In genomic region chr17:31571124-31571892, GRCh38 we compare ENCODE assay signal across 10 cellular contexts.
DNase-seq lines count a peak whose midpoint lies in the region; ATAC-seq and TF ChIP-seq lines count a peak whose summit lies in the region.
"Had no signal": no experiment of that assay in that cellular context is flagged by ENCODE, and none has a peak within 500 bp of the region (broad histone marks: within the 10 kb centered on the region; RNA-seq: fewer than 3 reads in every experiment).

No MANE protein-coding gene starts in this region.

- TF ChIP-seq EP300 in esophagus muscularis mucosa (IDR thresholded peaks at IDR 0.05), result peak; percentile 30

- TF ChIP-seq POLR2A in esophagus muscularis mucosa (IDR thresholded peaks at IDR 0.05; ENCODE audit: low read depth) (no peak), uterus (IDR thresholded peaks at IDR 0.05) (no peak)

- H3K27ac ChIP-seq in esophagus muscularis mucosa (replicated peaks in 1 of 4), result peak overlapping the region; percentile 79 to 87 (median 83)
- peak overlapping the region; percentile 79 for H3K27ac ChIP-seq in muscle layer of duodenum (ENCODE audit: low read length)
- H3K27ac ChIP-seq in uterus, result peak overlapping the region; percentile 75 to 80

- H3K4me1 ChIP-seq in esophagus muscularis mucosa (peaks cover 72 to 95% (median 88%) of the 10 kb centered on the region in 4 donors), muscle layer of duodenum (ENCODE audit: control insufficient read depth in 1 of 2, insufficient read depth in 2 of 2, low read length in 2 of 2) (peaks cover 5 to 57% of the 10 kb centered on the region in 2 donors), uterus (peaks cover 4 to 26% of the 10 kb centered on the region in 2 donors)

- H3K9me3 ChIP-seq in esophagus muscularis mucosa (no peaks in the 10 kb centered on the region), muscle layer of duodenum (ENCODE audit: control insufficient read depth in 1 of 2, low read length in 2 of 2) (no peaks in the 10 kb centered on the region), uterus (no peaks in the 10 kb centered on the region)

- 32% methylated on average over 11 of the region's 13 CpGs for WGBS in esophagus muscularis mucosa

- no peak for TF ChIP-seq CTCF in esophagus muscularis mucosa (IDR thresholded peaks at IDR 0.05)
- TF ChIP-seq CTCF in uterus (IDR thresholded peaks at IDR 0.05), result no peak

- ATAC-seq in GM18861 (IDR thresholded peaks at IDR 0.05; ENCODE audit: unreplicated experiment), result no peak
- ATAC-seq in HG02642 (IDR thresholded peaks at IDR 0.05; ENCODE audit: poor library complexity, unreplicated experiment), result no peak
- no peak for ATAC-seq in HG02763 (IDR thresholded peaks at IDR 0.05; ENCODE audit: unreplicated experiment)
- ATAC-seq: natural killer cell had no signal

- intact Hi-C loops in esophagus muscularis mucosa (cut with DNase I), result loop anchor here (5.0 kb wide), 1 partner anchor 126 kb away; no protein-coding TSS in a partner anchor
- intact Hi-C loops in uterus (cut with DNase I; ENCODE audit: low total_unique reads), result no loop called here

- H3K36me3 ChIP-seq in esophagus muscularis mucosa (peaks cover 0 to 5% (median 2%) of the 10 kb centered on the region in 4 donors), muscle layer of duodenum (ENCODE audit: control insufficient read depth in 1 of 2, insufficient read depth in 2 of 2, low read length in 2 of 2) (no peaks in the 10 kb centered on the region), uterus (no peaks in the 10 kb centered on the region)

- H3K27me3 ChIP-seq in esophagus muscularis mucosa, result no peaks in the 10 kb centered on the region
- H3K27me3 ChIP-seq in muscle layer of duodenum (ENCODE audit: low read depth, low read length), result no peaks in the 10 kb centered on the region
- no peaks in the 10 kb centered on the region for H3K27me3 ChIP-seq in uterus

- DNase-seq in NCI-H226 (peak; percentile 99), esophagus muscularis mucosa (ENCODE audit: extremely low spot score) (peak; percentile 96), uterus (peak; percentile 93 to 94)
- DNase-seq: activated CD4-positive, alpha-beta T cell treated with anti-CD3 and anti-CD28 coated beads for 48 hours; natural killer cell; NCI-H510A treated with DMSO at 0.1 percent for 48 hours had no signal

- peak overlapping the region in 3 of 4 donors; percentile 7 to 38 (median 10) for H3K4me3 ChIP-seq in esophagus muscularis mucosa
- H3K4me3 ChIP-seq in muscle layer of duodenum (ENCODE audit: low read depth in 1 of 2, low read length in 2 of 2), result peak overlapping the region in 1 of 2 donors; percentile 3
- no peak overlapping the region for H3K4me3 ChIP-seq in uterus

Comparison
In these comparisons a context has a peak if more than half of its experiments do, and no peak if none do; other contexts are left out.
1. H3K4me3 ChIP-seq: peak in esophagus muscularis mucosa (3 of 4); none in uterus (0 of 2).
2. Peak in every context shown above with its lines, with median percentiles within 50 percentile points of each other: DNase-seq and H3K27ac ChIP-seq.